29 cellular contexts compared by ENCODE assay signal in the genomic region with DNA sequence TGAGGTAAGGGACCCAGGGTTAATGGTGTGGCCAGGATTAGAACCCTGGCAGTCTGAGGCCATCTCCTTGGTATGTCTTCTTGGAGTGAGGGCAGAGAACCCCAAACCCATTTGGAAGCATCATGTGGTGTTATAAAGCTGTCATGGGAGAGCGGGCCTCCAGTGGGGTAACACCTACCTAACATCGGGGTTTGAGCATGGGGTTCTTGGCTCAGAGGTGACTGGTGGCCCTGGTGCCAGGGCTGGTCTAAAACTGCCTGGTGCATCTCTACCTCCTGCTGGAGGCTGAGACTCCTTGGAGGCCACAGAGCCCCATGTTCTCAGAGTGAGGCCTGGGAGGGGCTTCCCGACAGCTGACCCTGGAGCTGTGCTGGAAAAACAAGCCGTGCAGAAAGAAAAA.
"Had no signal": no experiment of that assay in that cellular context is flagged by ENCODE, and none has a peak within 500 bp of the region (broad histone marks: within the 10 kb centered on the region; RNA-seq: fewer than 3 reads in every experiment).

No MANE protein-coding gene starts in this region.

- H3K36me3 Mint-ChIP-seq: immature natural killer cell, natural killer cell had no signal

- H3K4me3 ChIP-seq: esophagus muscularis mucosa, heart left ventricle, pancreas, prostate gland, smooth muscle cell, stomach, tibial artery had no signal

- H3K27me3 Mint-ChIP-seq: activated CD8-positive, alpha-beta T cell treated with anti-CD3 and anti-CD28 coated beads for 36 hours; activated naive CD4-positive, alpha-beta T cell treated with anti-CD3 and anti-CD28 coated beads, Interleukin-2, amount 50 U/mL, for 24 hours; activated naive CD8-positive, alpha-beta T cell treated with anti-CD3 and anti-CD28 coated beads, Interleukin-2, amount 50 U/mL, for 24 hours; activated T-helper 17 cell treated with anti-CD3 and anti-CD28 coated beads, Interleukin-2, amount 50 U/mL, for 72 hours; memory B cell had no signal

- H3K27ac Mint-ChIP-seq: activated CD8-positive, alpha-beta T cell treated with anti-CD3 and anti-CD28 coated beads for 36 hours; activated naive CD4-positive, alpha-beta T cell treated with anti-CD3 and anti-CD28 coated beads, Interleukin-2, amount 50 U/mL, for 24 hours; activated naive CD8-positive, alpha-beta T cell treated with anti-CD3 and anti-CD28 coated beads, Interleukin-2, amount 50 U/mL, for 24 hours; activated T-helper 17 cell treated with anti-CD3 and anti-CD28 coated beads, Interleukin-2, amount 50 U/mL, for 72 hours; dendritic cell treated with granulocyte-macrophage colony-stimulating factor and Interleukin-4, amounts not matched to agents 40 ng/mL and 50 ng/mL, for 4 days; memory B cell; natural killer cell; stimulated activated naive B cell treated with anti-CD40 and anti-IgM and Interleukin-4, amounts not matched to agents 10 μg/mL and 1 μg/mL and 100 μg/mL, for 72 hours; T-helper 1 cell treated with Interleukin-12 subunit alpha and Interleukin-12 subunit beta and Interleukin-4 antibody, amounts not matched to agents 30 μg/mL and 1 μg/mL, for 36 hours had no signal

- H3K9me3 Mint-ChIP-seq: activated CD8-positive, alpha-beta T cell treated with anti-CD3 and anti-CD28 coated beads for 36 hours; activated naive CD4-positive, alpha-beta T cell treated with anti-CD3 and anti-CD28 coated beads, Interleukin-2, amount 50 U/mL, for 24 hours; activated naive CD8-positive, alpha-beta T cell treated with anti-CD3 and anti-CD28 coated beads, Interleukin-2, amount 50 U/mL, for 24 hours; activated T-helper 17 cell treated with anti-CD3 and anti-CD28 coated beads, Interleukin-2, amount 50 U/mL, for 72 hours; dendritic cell treated with granulocyte-macrophage colony-stimulating factor and Interleukin-4, amounts not matched to agents 40 ng/mL and 50 ng/mL, for 4 days; memory B cell; natural killer cell; stimulated activated naive B cell treated with anti-CD40 and anti-IgM and Interleukin-4, amounts not matched to agents 10 μg/mL and 1 μg/mL and 100 μg/mL, for 72 hours; T-helper 1 cell treated with Interleukin-12 subunit alpha and Interleukin-12 subunit beta and Interleukin-4 antibody, amounts not matched to agents 30 μg/mL and 1 μg/mL, for 36 hours had no signal

- H3K4me3 Mint-ChIP-seq: activated CD8-positive, alpha-beta T cell treated with anti-CD3 and anti-CD28 coated beads for 36 hours; activated naive CD4-positive, alpha-beta T cell treated with anti-CD3 and anti-CD28 coated beads, Interleukin-2, amount 50 U/mL, for 24 hours; activated naive CD8-positive, alpha-beta T cell treated with anti-CD3 and anti-CD28 coated beads, Interleukin-2, amount 50 U/mL, for 24 hours; activated T-helper 17 cell treated with anti-CD3 and anti-CD28 coated beads, Interleukin-2, amount 50 U/mL, for 72 hours; dendritic cell treated with granulocyte-macrophage colony-stimulating factor and Interleukin-4, amounts not matched to agents 40 ng/mL and 50 ng/mL, for 4 days; immature natural killer cell; memory B cell; natural killer cell; stimulated activated naive B cell treated with anti-CD40 and anti-IgM and Interleukin-4, amounts not matched to agents 10 μg/mL and 1 μg/mL and 100 μg/mL, for 72 hours; T-helper 1 cell treated with Interleukin-12 subunit alpha and Interleukin-12 subunit beta and Interleukin-4 antibody, amounts not matched to agents 30 μg/mL and 1 μg/mL, for 36 hours had no signal

- H3K27ac ChIP-seq: esophagus muscularis mucosa, foreskin keratinocyte, heart left ventricle, neutrophil, pancreas, prostate gland, stomach, tibial artery had no signal

- DNase-seq: activated CD4-positive, alpha-beta T cell treated with anti-CD3 and anti-CD28 coated beads, Interleukin-2, amount 50 U/mL, for 1 hour; activated CD8-positive, alpha-beta T cell treated with anti-CD3 and anti-CD28 coated beads for 36 hours; activated naive CD8-positive, alpha-beta T cell treated with anti-CD3 and anti-CD28 coated beads, Interleukin-2, amount 50 U/mL, for 24 hours; activated T-cell treated with anti-CD3 and anti-CD28 coated beads, Interleukin-2, amount 50 U/mL, for 1 hour; amygdala; caudate nucleus; effector CD4-positive, alpha-beta T cell; foreskin keratinocyte; hypothalamus; immature natural killer cell; retina; stimulated activated CD4-positive, alpha-beta T cell treated with anti-CD3 and anti-CD28 coated beads, Interleukin-15, amount 100 ng/mL, for 24 hours; stimulated activated CD4-positive, alpha-beta T cell treated with anti-CD3 and anti-CD28 coated beads, Interleukin-2, amount 100 ng/mL, for 24 hours; stimulated activated naive B cell treated with anti-CD40 and anti-IgM and Interleukin-4, amounts not matched to agents 10 μg/mL and 1 μg/mL and 100 μg/mL, for 72 hours; stomach; T-helper 9 cell had no signal
